ENCODE assay signal across 17 cellular contexts in the genomic region with DNA sequence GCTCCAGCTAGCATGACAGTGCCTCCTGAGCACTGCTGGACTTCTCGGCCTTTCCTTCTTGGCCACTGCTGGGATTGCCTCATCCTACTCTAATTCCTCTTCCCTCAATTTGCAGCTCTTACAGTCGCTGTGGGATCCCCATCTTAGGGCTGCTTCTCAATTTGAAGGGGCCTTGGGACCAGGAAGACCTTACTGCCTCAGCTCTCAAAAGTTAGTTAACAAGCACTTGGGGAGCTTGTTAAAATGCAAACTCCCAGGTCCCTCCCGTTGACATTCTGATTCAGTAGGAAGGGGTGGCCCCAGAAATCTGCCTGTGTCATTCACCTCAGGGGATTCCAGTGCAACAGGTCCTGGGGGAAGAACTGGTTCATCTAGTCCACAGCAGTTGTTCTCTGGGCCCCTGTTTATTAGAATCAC. TPM values are rescaled to one million over a fixed set of nuclear protein-coding genes. Genes with fewer than 3 reads are reported as not detected.
DNase-seq lines count a peak whose midpoint lies in the region; ATAC-seq and TF ChIP-seq lines count a peak whose summit lies in the region.
"Had no signal": no experiment of that assay in that cellular context is flagged by ENCODE, and none has a peak within 500 bp of the region (broad histone marks: within the 10 kb centered on the region; RNA-seq: fewer than 3 reads in every experiment).

No MANE protein-coding gene starts in this region.

- no peaks in the 10 kb centered on the region for H3K36me3 ChIP-seq in hepatocyte (replicated peaks; ENCODE audit: insufficient read depth, low read depth)

- no peaks in the 10 kb centered on the region for H3K27me3 ChIP-seq in hepatocyte

- peaks cover 7% of the 10 kb centered on the region for H3K79me2 ChIP-seq in hepatocyte
- H3K79me2 ChIP-seq: parathyroid adenoma had no signal

- intact Hi-C loops in sciatic nerve (cut with DNase I): no loop called here

- H4K20me1 ChIP-seq in hepatocyte (ENCODE audit: insufficient read depth, poor library complexity, severe bottlenecking): no peaks in the 10 kb centered on the region

- H3K9me2 ChIP-seq in hepatocyte (replicated peaks; ENCODE audit: insufficient read depth): no peaks in the 10 kb centered on the region

- no peak for ATAC-seq in GM18511 (IDR thresholded peaks at IDR 0.05; ENCODE audit: unreplicated experiment)
- no peak for ATAC-seq in HG03045 (IDR thresholded peaks at IDR 0.05; ENCODE audit: unreplicated experiment)
- no peak for ATAC-seq in sciatic nerve

- no peak overlapping the region for H3K4me3 ChIP-seq in hepatocyte
- no peak overlapping the region for H3K4me3 ChIP-seq in skin epidermis

- DNase-seq in HPDE6-E6E7 (ENCODE audit: extremely low spot score) (peak; percentile 53), RWPE1 (ENCODE audit: low spot score) (peak; percentile 30), hepatocyte (ENCODE audit: low spot score) (no peak), sciatic nerve (ENCODE audit: low spot score) (no peak)
- DNase-seq: activated B cell treated with CpG ODN at 0.5 μM for 24 hours; activated effector memory CD4-positive, alpha-beta T cell treated with Interleukin-2 at 50 U/mL for 16 hours; GF-D8; left ventricle myocardium superior; NCI-H1417 treated with DMSO at 0.1 percent for 48 hours; NCI-H345; Right ventricle myocardium superior; stimulated activated CD4-positive, alpha-beta T cell treated with anti-CD3 and anti-CD28 coated beads, Interleukin-4, amount 100 ng/mL, for 24 hours; T-helper 1 cell had no signal

- H3K27ac ChIP-seq in RWPE1 (no peak overlapping the region), hepatocyte (peak overlapping the region; percentile 13), skin epidermis (peak overlapping the region in 20 of 21 experiments; percentile 46 to 87 (median 71))
- H3K27ac ChIP-seq: parathyroid adenoma had no signal

- POLR2A ChIA-PET in RWPE1 (lab: Yijun Ruan, JAX; ENCODE audit: low non-redundant PET): interaction anchor here (0.7 kb wide), 2 partner anchors 26 to 349 kb away, joined by 3 read pairs; no protein-coding TSS in a partner anchor

- H2AFZ ChIP-seq in hepatocyte: no peak overlapping the region
- H2AFZ ChIP-seq: parathyroid adenoma had no signal

- H3K9me3 ChIP-seq in hepatocyte (ENCODE audit: low read depth): no peaks in the 10 kb centered on the region

- TF ChIP-seq CTCF in RWPE1 (conservative IDR thresholded peaks at IDR 0.05; ENCODE audit: low read depth) (no peak), hepatocyte (IDR thresholded peaks at IDR 0.05; ENCODE audit: poor library complexity) (no peak)

- H3K4me1 ChIP-seq in hepatocyte (ENCODE audit: insufficient read depth): peaks cover 8% of the 10 kb centered on the region
- H3K4me1 ChIP-seq: parathyroid adenoma had no signal

- CTCF ChIA-PET in RWPE1 (lab: Yijun Ruan, JAX): interaction anchor here (0.6 to 1.0 kb wide), 3 partner anchors 13 to 285 kb away, joined by 3 to 4 read pairs (median 3); no protein-coding TSS in a partner anchor

- WGBS in hepatocyte (ENCODE audit: low lambda C conversion rate, missing lambda C conversion rate): 54% methylated on average over 3 of the region's 3 CpGs

- no peak overlapping the region for H3K4me2 ChIP-seq in hepatocyte

RNA-seq across cellular contexts. Expression of gene BDH1, which starts 14.8 kb away (rescaled TPM):
- 62.9 and 64.2 TPM in 2 replicates for total RNA-seq in hepatocyte
- 40.3 and 61.8 TPM in 2 replicates for polyA plus RNA-seq in hepatocyte
- 9.7 TPM for total RNA-seq in sciatic nerve

Comparison
In these comparisons a context has a peak if more than half of its experiments do, and no peak if none do; other contexts are left out.
1. DNase-seq: peak in HPDE6-E6E7 (single experiment) and RWPE1 (single experiment); none in hepatocyte (single experiment) and sciatic nerve (single experiment).